Comparison of ENCODE assay signal across 18 cellular contexts in the genomic region with DNA sequence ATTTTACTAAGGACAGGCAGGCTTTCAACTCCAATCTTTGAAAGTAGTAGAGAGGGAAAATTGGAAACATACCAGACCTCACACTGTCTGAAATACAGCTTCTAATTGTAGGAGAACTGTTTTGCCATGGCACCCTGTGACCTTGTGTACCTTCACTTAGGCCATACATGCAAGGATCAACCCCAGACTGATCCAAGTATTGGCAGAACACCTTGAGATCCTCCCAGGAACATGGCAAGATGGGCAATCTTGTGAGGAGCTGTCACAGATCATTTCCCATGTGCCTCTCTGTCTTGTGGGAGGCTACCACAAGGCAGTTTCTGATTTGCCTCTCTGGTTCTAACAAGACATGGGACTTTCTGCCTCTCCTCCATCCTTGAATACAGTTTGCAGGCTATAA. TPM values are rescaled to one million over a fixed set of nuclear protein-coding genes. Genes with fewer than 3 reads are reported as not detected.
DNase-seq lines count a peak whose midpoint lies in the region; ATAC-seq and TF ChIP-seq lines count a peak whose summit lies in the region.
"Had no signal": no experiment of that assay in that cellular context is flagged by ENCODE, and none has a peak within 500 bp of the region (broad histone marks: within the 10 kb centered on the region; RNA-seq: fewer than 3 reads in every experiment).

No MANE protein-coding gene starts in this region.

- H3K9me3 ChIP-seq in heart left ventricle, result no peaks in the 10 kb centered on the region
- H3K9me3 ChIP-seq: BE2C, HAP-1 had no signal

- TF ChIP-seq CTCF in heart left ventricle (IDR thresholded peaks at IDR 0.05) (no peak), GM10248 (IDR thresholded peaks at IDR 0.05; ENCODE audit: control extremely low read depth, extremely low read depth, low read depth, missing control alignments) (no peak)

- ATAC-seq in Right ventricle myocardium inferior (peak; percentile 23), heart left ventricle (no peak)
- ATAC-seq: GM12878 had no signal

- CTCF ChIA-PET in GM10248 (lab: Yijun Ruan, JAX), result interaction anchor here (1.0 to 1.5 kb wide), 2 partner anchors 10 to 17 kb away, joined by 4 read pairs; no protein-coding TSS in a partner anchor

- H3K27me3 ChIP-seq in heart left ventricle, result peaks cover 0 to 8% (median 0%) of the 10 kb centered on the region in 9 donors

- TF ChIP-seq POLR2A in heart left ventricle (IDR thresholded peaks at IDR 0.05), result no peak

- no peak overlapping the region for H3K4me3 ChIP-seq in heart left ventricle
- H3K4me3 ChIP-seq: GM12878, HAP-1 had no signal

- no peaks in the 10 kb centered on the region for H3K36me3 ChIP-seq in heart left ventricle
- H3K36me3 ChIP-seq: BE2C, HAP-1 had no signal

- intact Hi-C loops in Right ventricle myocardium inferior (cut with DNase I), result no loop called here
- intact Hi-C loops in heart left ventricle (cut with DNase I), result no loop called here

- POLR2A ChIA-PET in GM10248 (lab: Yijun Ruan, JAX), result no interaction called here

- no peak for DNase-seq in Right ventricle myocardium inferior (ENCODE audit: missing footprints)
- no peak for DNase-seq in heart left ventricle
- peak; percentile 0 for DNase-seq in cerebellar cortex (ENCODE audit: low spot score)
- peak; percentile 47 for DNase-seq in medulla oblongata (ENCODE audit: extremely low spot score)
- no peak for DNase-seq in DMS53 treated with DMSO at 0.1 percent for 48 hours (lab: John Stamatoyannopoulos, UW; ENCODE audit: unreplicated experiment)
- no peak for DNase-seq in OCI-M1 (lab: John Stamatoyannopoulos, UW)
- no peak for DNase-seq in GM10248 (ENCODE audit: extremely low spot score)
- no peak for DNase-seq in D341Med (ENCODE audit: low spot score)
- DNase-seq: 8988T; BE2C; CD4-positive, CD25-positive, alpha-beta regulatory T cell; CD8-positive, alpha-beta memory T cell; COR-L47; DMS79; GF-D8 had no signal

- no peak overlapping the region for H3K27ac ChIP-seq in heart left ventricle
- H3K27ac ChIP-seq: HL-60 had no signal

- no peaks in the 10 kb centered on the region for H3K4me1 ChIP-seq in heart left ventricle
- H3K4me1 ChIP-seq: BE2C, HAP-1 had no signal

RNA-seq across cellular contexts. Expression of gene ARNT2, which starts 53.0 kb away (rescaled TPM):
- total RNA-seq in Right ventricle myocardium inferior (4.9 TPM), heart left ventricle (1 to 10 TPM; 1.9 to 10.0 (median 4.5) TPM)
- 1 to 10 TPM; 1.2 to 1.3 TPM for polyA plus RNA-seq in heart left ventricle
- total RNA-seq: CD4-positive, CD25-positive, alpha-beta regulatory T cell; GM12878 had no signal
- polyA plus RNA-seq: CD4-positive, CD25-positive, alpha-beta regulatory T cell; CD8-positive, alpha-beta memory T cell had no signal

Comparison
In these comparisons a context has a peak if more than half of its experiments do, and no peak if none do; other contexts are left out.
1. DNase-seq: peak in cerebellar cortex (single experiment) and medulla oblongata (single experiment); none in Right ventricle myocardium inferior (single experiment), heart left ventricle (0 of 5), DMS53 treated with DMSO at 0.1 percent for 48 hours (single experiment), OCI-M1 (single experiment), GM10248 (single experiment) and D341Med (single experiment).